In genomic region chr1:197595244-197595904, GRCh38 we compare ENCODE assay signal across 20 cellular contexts.
DNase-seq lines count a peak whose midpoint lies in the region; ATAC-seq, FAIRE-seq and TF ChIP-seq lines count a peak whose summit lies in the region.
"Had no signal": no experiment of that assay in that cellular context is flagged by ENCODE, and none has a peak within 500 bp of the region (broad histone marks: within the 10 kb centered on the region; RNA-seq: fewer than 3 reads in every experiment).

No MANE protein-coding gene starts in this region.

- H3K9me3 ChIP-seq in HEK293 (ENCODE audit: control insufficient read depth, insufficient read depth, low read depth, low read length) (no peaks in the 10 kb centered on the region), endodermal cell (ENCODE audit: control insufficient read depth, low read length) (no peaks in the 10 kb centered on the region)
- H3K9me3 ChIP-seq: thoracic aorta had no signal

- CTCF ChIA-PET in HEK293 (lab: Yijun Ruan, JAX) = interaction anchor here (0.6 kb wide), 1 partner anchor 1128 kb away, joined by 8 read pairs; no protein-coding TSS in a partner anchor

- H3K4me3 ChIP-seq in HEK293 (ENCODE audit: low read depth, low read length) (no peak overlapping the region), endodermal cell (ENCODE audit: low read length) (no peak overlapping the region)
- H3K4me3 ChIP-seq: smooth muscle cell, thoracic aorta had no signal

- TF ChIP-seq CTCF in HEK293 (tag by site-specific recombination; IDR thresholded peaks at IDR 0.05) (no peak), endodermal cell (conservative IDR thresholded peaks at IDR 0.05) (no peak)

- ATAC-seq in left lobe of liver (no peak), GM18517 (IDR thresholded peaks at IDR 0.05; ENCODE audit: unreplicated experiment) (no peak)
- ATAC-seq: activated CD8-positive, alpha-beta T cell treated with anti-CD3 and anti-CD28 coated beads for 36 hours had no signal

- H3K36me3 ChIP-seq in HEK293 (ENCODE audit: control insufficient read depth in 2 of 2, insufficient read depth in 1 of 2, low read length in 2 of 2) = no peaks in the 10 kb centered on the region
- no peaks in the 10 kb centered on the region for H3K36me3 ChIP-seq in endodermal cell (ENCODE audit: control insufficient read depth, insufficient read depth, low read length)
- H3K36me3 ChIP-seq: thoracic aorta had no signal

- POLR2A ChIA-PET in HEK293 (lab: Yijun Ruan, JAX) = no interaction called here

- peaks cover 2% of the 10 kb centered on the region; the same call in 1 of the 2 replicates for H3K4me1 ChIP-seq in HEK293 (ENCODE audit: control insufficient read depth, insufficient read depth, low read length)
- no peaks in the 10 kb centered on the region for H3K4me1 ChIP-seq in endodermal cell (ENCODE audit: control insufficient read depth, insufficient read depth, low read length)

- no peak overlapping the region for H3K9ac ChIP-seq in endodermal cell (ENCODE audit: extremely low read depth, low read length, poor library complexity, severe bottlenecking)

- peaks cover 2% of the 10 kb centered on the region for H3K36me3 Mint-ChIP-seq in endodermal cell (ENCODE audit: low read depth)

- no peaks in the 10 kb centered on the region for H3K27me3 ChIP-seq in endodermal cell (ENCODE audit: control insufficient read depth, insufficient read depth, low read length, poor library complexity, severe bottlenecking)

- WGBS in endodermal cell (ENCODE audit: insufficient coverage in 1 of 2, insufficient read length in 1 of 2), 2 experiments = 20 to 36% methylated on average over 5 to 6 of the region's 6 CpGs

- no peak overlapping the region for H3K27ac ChIP-seq in HEK293 (ENCODE audit: extremely low read depth, low read depth, low read length)
- no peak overlapping the region for H3K27ac ChIP-seq in endodermal cell (ENCODE audit: low read depth, low read length)
- H3K27ac ChIP-seq: thoracic aorta had no signal

- no peaks in the 10 kb centered on the region for H3K9me3 Mint-ChIP-seq in endodermal cell
- H3K9me3 Mint-ChIP-seq: activated CD8-positive, alpha-beta T cell treated with anti-CD3 and anti-CD28 coated beads for 36 hours; CD4-positive, alpha-beta memory T cell had no signal

- peaks cover 33% of the 10 kb centered on the region for H3K4me1 Mint-ChIP-seq in endodermal cell

- H3K27ac Mint-ChIP-seq in endodermal cell = peak overlapping the region; percentile 19
- H3K27ac Mint-ChIP-seq: activated CD8-positive, alpha-beta T cell treated with anti-CD3 and anti-CD28 coated beads for 36 hours had no signal

- FAIRE-seq in frontal cortex (lab: Jason Lieb, UNC) = no peak
- FAIRE-seq: endometrium had no signal

- no peaks in the 10 kb centered on the region for H3K27me3 Mint-ChIP-seq in endodermal cell (ENCODE audit: insufficient read depth)
- H3K27me3 Mint-ChIP-seq: activated CD8-positive, alpha-beta T cell treated with anti-CD3 and anti-CD28 coated beads for 36 hours; CD4-positive, alpha-beta memory T cell had no signal

- no peak overlapping the region for H3K4me3 Mint-ChIP-seq in endodermal cell
- H3K4me3 Mint-ChIP-seq: activated CD8-positive, alpha-beta T cell treated with anti-CD3 and anti-CD28 coated beads for 36 hours; CD4-positive, alpha-beta memory T cell had no signal

- DNase-seq in NCI-H1105 (lab: John Stamatoyannopoulos, UW) (peak; percentile 92), NCI-H69 (lab: John Stamatoyannopoulos, UW) (peak; percentile 84), endodermal cell (peak; percentile 59), left lobe of liver (ENCODE audit: low spot score) (no peak), frontal cortex (ENCODE audit: low spot score in 2 of 2) (no peak)
- DNase-seq: activated CD4-positive, CD25-positive, alpha-beta regulatory T cell treated with anti-CD3 and anti-CD28 coated beads, Interleukin-2, amount 50 U/mL, for 72 hours; activated CD8-positive, alpha-beta T cell treated with anti-CD3 and anti-CD28 coated beads for 36 hours; CD4-positive, alpha-beta memory T cell; glutamatergic neuron; kidney glomerular epithelial cell; mammary epithelial cell; NCI-H446 treated with DMSO at 0.1 percent for 48 hours; occipital lobe; Right ventricle myocardium superior; stimulated activated naive CD4-positive, alpha-beta T cell treated with Interleukin-2 at 50 U/mL for 16 hours had no signal

TF ChIP-seq in HEK293, 187 proteins besides CTCF, POLR2A, EP300 and RAD21:
- TF ChIP-seq BCL6B (tag by site-specific recombination; IDR thresholded peaks at IDR 0.05) (no peak), KLF17 (tag by site-specific recombination; IDR thresholded peaks at IDR 0.05) (no peak), ZNF341 (tag by site-specific recombination; IDR thresholded peaks at IDR 0.05; ENCODE audit: low read depth) (no peak), PRDM6 (tag by site-specific recombination; IDR thresholded peaks at IDR 0.05) (peak; percentile 73), WT1 (tag by site-specific recombination; IDR thresholded peaks at IDR 0.05) (peak; percentile 64), ZFHX2 (tag by site-specific recombination; conservative IDR thresholded peaks at IDR 0.05) (no peak), ZNF521 (tag by site-specific recombination; IDR thresholded peaks at IDR 0.05) (no peak)

Comparison
In these comparisons a context has a peak if more than half of its experiments do, and no peak if none do; other contexts are left out.
1. DNase-seq: peak in NCI-H1105 (single experiment), NCI-H69 (single experiment) and endodermal cell (single experiment); none in left lobe of liver (single experiment) and frontal cortex (0 of 2).